3 cellular contexts compared by ENCODE assay signal in the genomic region with DNA sequence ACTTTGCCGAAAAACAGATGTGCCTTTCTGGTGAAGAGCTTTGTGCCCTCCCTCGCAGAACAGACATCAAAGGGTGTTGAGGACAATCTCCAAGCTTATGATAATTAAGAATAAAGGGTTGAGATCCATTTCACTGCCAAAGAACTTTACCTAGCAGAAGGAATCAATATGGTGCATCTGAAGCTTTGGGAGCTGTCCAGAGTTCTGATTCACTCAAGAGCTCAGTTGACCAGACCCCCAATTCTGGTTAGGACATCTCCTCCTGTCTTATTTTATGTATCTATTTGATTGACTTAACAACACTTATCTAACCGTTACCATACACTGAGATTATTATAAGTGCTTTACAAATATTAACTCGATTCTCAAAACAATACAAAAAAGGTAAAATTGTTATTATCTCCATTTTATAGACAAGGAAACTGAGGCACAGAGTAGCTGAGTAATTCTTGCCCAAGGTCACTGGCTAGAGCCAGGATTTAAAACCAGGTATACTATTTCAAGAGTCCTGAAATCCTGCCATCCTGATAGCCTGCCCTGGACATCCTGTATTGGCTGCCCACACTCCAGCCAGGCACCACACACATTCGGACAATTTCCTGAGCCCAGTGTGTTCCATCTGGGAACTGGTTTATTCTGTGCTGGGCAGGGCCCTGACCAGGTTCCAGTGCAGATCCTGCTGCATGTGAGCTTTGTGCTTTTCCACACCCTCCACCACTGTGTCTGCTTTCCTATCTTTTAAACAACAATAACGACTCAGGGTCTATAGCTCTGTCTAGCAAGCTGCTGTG.
TF ChIP-seq lines count a peak whose summit lies in the region.

No MANE protein-coding gene starts in this region.

TF ChIP-seq in A549, 52 proteins besides CTCF, POLR2A, EP300 and RAD21 (continued from another document):
- TF ChIP-seq EHMT2 (IDR thresholded peaks at IDR 0.05; ENCODE audit: low read depth) = peak; percentile 87; the same call in 1 of the 2 replicates
- TF ChIP-seq REST (IDR thresholded peaks at IDR 0.05) = peak; percentile 90

TF ChIP-seq in Ishikawa, 13 proteins besides CTCF, POLR2A, EP300 and RAD21:
- TF ChIP-seq REST (IDR thresholded peaks at IDR 0.05; ENCODE audit: low read depth) = peak; percentile 87
- TF ChIP-seq NFIC (IDR thresholded peaks at IDR 0.05) = no peak
- 0 out of 2 replicates have a peak, but pooled peaks have one; percentile 35 for TF ChIP-seq YY1 (IDR thresholded peaks at IDR 0.05; ENCODE audit: low read depth)

TF ChIP-seq in GM12878, 131 proteins besides CTCF, POLR2A, EP300 and RAD21 (continued from another document):
- TF ChIP-seq, protein P1, sequence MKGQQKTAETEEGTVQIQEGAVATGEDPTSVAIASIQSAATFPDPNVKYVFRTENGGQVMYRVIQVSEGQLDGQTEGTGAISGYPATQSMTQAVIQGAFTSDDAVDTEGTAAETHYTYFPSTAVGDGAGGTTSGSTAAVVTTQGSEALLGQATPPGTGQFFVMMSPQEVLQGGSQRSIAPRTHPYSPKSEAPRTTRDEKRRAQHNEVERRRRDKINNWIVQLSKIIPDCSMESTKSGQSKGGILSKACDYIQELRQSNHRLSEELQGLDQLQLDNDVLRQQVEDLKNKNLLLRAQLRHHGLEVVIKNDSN (IDR thresholded peaks at IDR 0.05; ENCODE audit: borderline replicate concordance, extremely low read length, insufficient read depth, low read depth, low read length) = no peak
- TF ChIP-seq REST (IDR thresholded peaks at IDR 0.05; ENCODE audit: low read depth, low read length) (peak; percentile 83), CBFB (IDR thresholded peaks at IDR 0.05; ENCODE audit: low read depth) (no peak)
- TF ChIP-seq, protein P2, sequence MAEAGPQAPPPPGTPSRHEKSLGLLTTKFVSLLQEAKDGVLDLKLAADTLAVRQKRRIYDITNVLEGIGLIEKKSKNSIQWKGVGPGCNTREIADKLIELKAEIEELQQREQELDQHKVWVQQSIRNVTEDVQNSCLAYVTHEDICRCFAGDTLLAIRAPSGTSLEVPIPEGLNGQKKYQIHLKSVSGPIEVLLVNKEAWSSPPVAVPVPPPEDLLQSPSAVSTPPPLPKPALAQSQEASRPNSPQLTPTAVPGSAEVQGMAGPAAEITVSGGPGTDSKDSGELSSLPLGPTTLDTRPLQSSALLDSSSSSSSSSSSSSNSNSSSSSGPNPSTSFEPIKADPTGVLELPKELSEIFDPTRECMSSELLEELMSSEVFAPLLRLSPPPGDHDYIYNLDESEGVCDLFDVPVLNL (IDR thresholded peaks at IDR 0.05; ENCODE audit: low read depth, low read length) = no peak
